ENCODE assay signal across 27 cellular contexts in genomic region chr2:48439102-48439501, GRCh38. TPM values are rescaled to one million over a fixed set of nuclear protein-coding genes. Genes with fewer than 3 reads are reported as not detected.
A peak's percentile ranks its signal among the peaks of the same experiment; 100 is the strongest.
DNase-seq lines count a peak whose midpoint lies in the region; ATAC-seq, FAIRE-seq and TF ChIP-seq lines count a peak whose summit lies in the region.
"Had no signal": no experiment of that assay in that cellular context is flagged by ENCODE, and none has a peak within 500 bp of the region (broad histone marks: within the 10 kb centered on the region; RNA-seq: fewer than 3 reads in every experiment).

No MANE protein-coding gene starts in this region.

- H3K4me1 ChIP-seq in DND-41 (ENCODE audit: insufficient read depth, low read length) (peaks cover 26% of the 10 kb centered on the region), KMS-11 (ENCODE audit: low read depth, poor library complexity, severe bottlenecking) (peaks cover 43% of the 10 kb centered on the region), K562 (replicated peaks in 1 of 2; ENCODE audit: control insufficient read depth in 2 of 2, insufficient read depth in 2 of 2, low read length in 2 of 2) (peaks cover 3 to 12% of the 10 kb centered on the region in 2 experiments; a peak in 4 of 5 replicates), neuron (ENCODE audit: insufficient read depth, low read length) (peaks cover 13% of the 10 kb centered on the region), foreskin keratinocyte (peaks cover 8% of the 10 kb centered on the region)

- intact Hi-C loops in K562 (cut with micrococcal nuclease), result no loop called here

- no peak overlapping the region for H3K27ac ChIP-seq in DND-41 (ENCODE audit: low read length)
- peak overlapping the region; percentile 77; the same call in 1 of the 2 replicates for H3K27ac ChIP-seq in KMS-11
- H3K27ac ChIP-seq in K562 (ENCODE audit: extremely low read depth, low read depth, low read length), result no peak overlapping the region
- no peak overlapping the region for H3K27ac ChIP-seq in foreskin keratinocyte

- in situ Hi-C loops in K562 (cut with MboI), result no loop called here

- H3K9me3 ChIP-seq in DND-41 (ENCODE audit: insufficient read depth, low read length, severe bottlenecking), result no peaks in the 10 kb centered on the region
- no peaks in the 10 kb centered on the region for H3K9me3 ChIP-seq in K562 (replicated peaks; ENCODE audit: control insufficient read depth, insufficient read depth, low read depth, low read length)
- H3K9me3 ChIP-seq in neuron (ENCODE audit: low read length), result no peaks in the 10 kb centered on the region
- H3K9me3 ChIP-seq: lower lobe of right lung, neutrophil, prostate gland had no signal

- no peak for FAIRE-seq in K562 (lab: Jason Lieb, UNC)
- FAIRE-seq: colon, GM12891 had no signal

- no peak for TF ChIP-seq RAD21 in K562 (CRISPR knock-in tag; conservative IDR thresholded peaks at IDR 0.05 in 1 of 2, IDR thresholded peaks at IDR 0.05 in 1 of 2)

- POLR2A ChIA-PET in K562 (lab: Yijun Ruan, JAX), result no interaction called here

- no peak overlapping the region for H3K4me3 ChIP-seq in DND-41 (ENCODE audit: low read depth in 1 of 2, low read length in 2 of 2)
- no peak overlapping the region for H3K4me3 ChIP-seq in KMS-11 (IDR thresholded peaks at IDR 0.05; ENCODE audit: insufficient read depth, low read depth, low read length)
- H3K4me3 ChIP-seq in K562, result no peak overlapping the region
- peak overlapping the region; percentile 69 for H3K4me3 ChIP-seq in neuron (ENCODE audit: low read length)

- no peak for TF ChIP-seq POLR2A in K562 (conservative IDR thresholded peaks at IDR 0.05)

- peak overlapping the region; percentile 81; the same call in 1 of the 2 replicates for H3K4me2 ChIP-seq in DND-41 (ENCODE audit: insufficient read depth, low read length)
- peak overlapping the region; percentile 94 for H3K4me2 ChIP-seq in KMS-11
- no peak overlapping the region for H3K4me2 ChIP-seq in K562 (ENCODE audit: insufficient read depth, low read length)

- no peak for TF ChIP-seq EP300 in K562 (IDR thresholded peaks at IDR 0.05; ENCODE audit: low read length)

- ATAC-seq in DND-41 (ENCODE audit: insufficient read depth, low read depth) (no peak), K562 (no peak), foreskin keratinocyte (no peak)
- ATAC-seq: activated CD4-positive, alpha-beta T cell treated with anti-CD3 and anti-CD28 coated beads for 36 hours; activated naive CD8-positive, alpha-beta T cell treated with anti-CD3 and anti-CD28 coated beads, Interleukin-2, amount 50 U/mL, for 24 hours; lower lobe of right lung; sciatic nerve had no signal

- H3K36me3 ChIP-seq in DND-41 (ENCODE audit: insufficient read depth, low read length) (no peaks in the 10 kb centered on the region), KMS-11 (ENCODE audit: insufficient read depth) (no peaks in the 10 kb centered on the region), K562 (ENCODE audit: control insufficient read depth, insufficient read depth, low read length) (no peaks in the 10 kb centered on the region), neuron (ENCODE audit: insufficient read depth, low read length) (no peaks in the 10 kb centered on the region)
- H3K36me3 ChIP-seq: lower lobe of right lung, neutrophil, prostate gland had no signal

- 73% methylated on average over 7 of the region's 7 CpGs for WGBS in K562 (ENCODE audit: insufficient coverage, low coverage, missing lambda C conversion rate)

- H4K20me1 ChIP-seq in DND-41 (ENCODE audit: insufficient read depth, low read length) (no peaks in the 10 kb centered on the region), KMS-11 (ENCODE audit: insufficient read depth) (no peaks in the 10 kb centered on the region), K562 (replicated peaks; ENCODE audit: control insufficient read depth, insufficient read depth, low read length) (no peaks in the 10 kb centered on the region)

- H3K27me3 ChIP-seq in DND-41 (ENCODE audit: insufficient read depth, low read length, poor library complexity) (peaks cover 4% of the 10 kb centered on the region), KMS-11 (ENCODE audit: insufficient read depth, low read depth) (no peaks in the 10 kb centered on the region), K562 (ENCODE audit: control insufficient read depth in 2 of 2, insufficient read depth in 2 of 2, low read length in 2 of 2) (no peaks in the 10 kb centered on the region), neuron (ENCODE audit: insufficient read depth, low read length) (no peaks in the 10 kb centered on the region), foreskin keratinocyte (no peaks in the 10 kb centered on the region)
- H3K27me3 ChIP-seq: neutrophil had no signal

- DNase-seq in DND-41 (no peak), K562 (ENCODE audit: extremely low read depth in 1 of 4, low spot score in 3 of 4) (no peak), NCI-H526 treated with DMSO at 0.1 percent for 48 hours (lab: John Stamatoyannopoulos, UW) (no peak), mesenteric fat pad (ENCODE audit: low spot score) (no peak), foreskin keratinocyte (no peak)
- no peak for DNase-seq in central memory CD4-positive, alpha-beta T cell
- DNase-seq: activated CD4-positive, alpha-beta T cell treated with anti-CD3 and anti-CD28 coated beads for 36 hours; activated CD8-positive, alpha-beta memory T cell treated with anti-CD3 and anti-CD28 coated beads for 24 hours; activated gamma-delta T cell; activated naive CD8-positive, alpha-beta T cell treated with anti-CD3 and anti-CD28 coated beads, Interleukin-2, amount 50 U/mL, for 24 hours; C1 segment of cervical spinal cord; effector CD4-positive, alpha-beta T cell; GOT3; kidney glomerular epithelial cell; lower lobe of right lung; NCI-H1105; NCI-H187 treated with DMSO at 0.1 percent for 48 hours; NCI-H524; stimulated activated CD4-positive, alpha-beta T cell treated with anti-CD3 and anti-CD28 coated beads, Interleukin-15, amount 100 ng/mL, for 24 hours; stimulated activated naive CD4-positive, alpha-beta T cell had no signal

- CTCF ChIA-PET in K562 (lab: Yijun Ruan, JAX; ENCODE audit: low intra/inter-chr PET ratio), result interaction anchor here (1.1 kb wide), 1 partner anchor 332 kb away, joined by 3 read pairs; no protein-coding TSS in a partner anchor

- H3K79me2 ChIP-seq in DND-41 (ENCODE audit: insufficient read depth, low read length) (peaks cover 28% of the 10 kb centered on the region), KMS-11 (ENCODE audit: insufficient read depth, low read depth) (peaks cover 29% of the 10 kb centered on the region; the same call in 1 of the 2 replicates), K562 (ENCODE audit: control insufficient read depth, insufficient read depth, low read length) (peaks cover 10% of the 10 kb centered on the region)

- 0 out of 2 replicates have a peak overlapping the region, but pooled peaks have one; percentile 82 for H3K9ac ChIP-seq in DND-41 (ENCODE audit: low read depth, low read length)
- no peak overlapping the region for H3K9ac ChIP-seq in KMS-11
- no peak overlapping the region for H3K9ac ChIP-seq in K562 (ENCODE audit: insufficient read depth in 1 of 2, low read depth in 2 of 2, low read length in 2 of 2)

- BruUV-seq in K562 (replicated peaks; lab: Mats Ljungman, UMichigan), result no TSS peak

- TF ChIP-seq CTCF in DND-41 (IDR thresholded peaks at IDR 0.05; ENCODE audit: borderline replicate concordance, extremely low read depth, low read length, poor library complexity, severe bottlenecking), result no peak
- TF ChIP-seq CTCF in KMS-11 (conservative IDR thresholded peaks at IDR 0.05; ENCODE audit: low read depth, low read length), result no peak
- no peak for TF ChIP-seq CTCF in K562 (IDR thresholded peaks at IDR 0.05 in 2 of 3, conservative IDR thresholded peaks at IDR 0.05 in 1 of 3; ENCODE audit: insufficient read depth in 2 of 3, low read depth in 1 of 3, low read length in 3 of 3)
- no peak for TF ChIP-seq CTCF in foreskin keratinocyte (conservative IDR thresholded peaks at IDR 0.05)

- H2AFZ ChIP-seq in DND-41 (ENCODE audit: low read depth, low read length), result peak overlapping the region; percentile 94; the same call in 1 of the 2 replicates
- H2AFZ ChIP-seq in KMS-11 (ENCODE audit: low read depth), result peak overlapping the region; percentile 91
- H2AFZ ChIP-seq in K562 (ENCODE audit: low read depth, low read length), result peak overlapping the region; percentile 93; the same call in 1 of the 2 replicates
- peak overlapping the region; percentile 71 for H2AFZ ChIP-seq in neuron (ENCODE audit: low read depth, low read length)

- H3K9me1 ChIP-seq in K562 (ENCODE audit: control insufficient read depth, insufficient read depth, low read length), result no peaks in the 10 kb centered on the region

RNA-seq across cellular contexts. Expression of gene PPP1R21, which starts 1.5 kb away (rescaled TPM):
- total RNA-seq in K562 (2011; cell fraction: chromatin; rRNA removed; ENCODE audit: low replicate concordance), result 24.7 and 55.6 TPM in 2 replicates
- total RNA-seq in K562 (2011; cell fraction: nucleolus; rRNA removed), result 10.7 and 11.5 TPM in 2 replicates
- 17.2 and 27.6 TPM in 2 replicates for total RNA-seq in K562 (2011; cell fraction: nucleoplasm; rRNA removed)
- total RNA-seq in K562 (2014; rRNA removed) (4.9 and 5.5 TPM in 2 replicates), K562 (2014; rRNA removed; fragmentation: Illumina TruSeq; extraction: Trizol) (7.5 TPM in 2 replicates), K562 (2015; rRNA removed; fragmentation: Illumina TruSeq; extraction: Trizol) (7.2 and 8.0 TPM in 2 replicates), K562 (2021) (8.4 and 9.2 TPM in 2 replicates), mesenteric fat pad (26.8 TPM), foreskin keratinocyte (15.2 and 16.6 TPM in 2 replicates)
- polyA plus RNA-seq in K562 (2011; rRNA removed) (12.0 and 18.0 TPM in 2 replicates), K562 (2014; fragmentation: Illumina TruSeq; extraction: Trizol) (9.5 and 11.5 TPM in 2 replicates), K562 (2014; fragmentation: Nextera tagmentation; extraction: Ambion mirVana) (1 to 10 TPM; 5.4 to 5.9 TPM), K562 (2014; rRNA removed) (8.5 and 12.2 TPM in 2 replicates), foreskin keratinocyte (10.0 and 11.1 TPM in 2 replicates)
- 4.7 and 7.2 TPM in 2 replicates for polyA plus RNA-seq in K562 (2011; cell fraction: cytosol; rRNA removed)
- polyA plus RNA-seq in K562 (2011; cell fraction: nucleus; rRNA removed), result 25.2 and 26.4 TPM in 2 replicates
- 7.1 and 9.3 TPM in 2 replicates for polyA plus RNA-seq in K562 (2012)
- polyA minus RNA-seq in K562 (2011; rRNA and poly(A)+ RNA removed), result 17.4 and 17.9 TPM in 2 replicates
- polyA minus RNA-seq in K562 (2011; cell fraction: cytosol; rRNA and poly(A)+ RNA removed), result 3.3 and 6.7 TPM in 2 replicates
- 10.8 and 17.1 TPM in 2 replicates for polyA minus RNA-seq in K562 (2011; cell fraction: nucleus; rRNA and poly(A)+ RNA removed)
